10 cellular contexts compared by ENCODE assay signal in the genomic region with DNA sequence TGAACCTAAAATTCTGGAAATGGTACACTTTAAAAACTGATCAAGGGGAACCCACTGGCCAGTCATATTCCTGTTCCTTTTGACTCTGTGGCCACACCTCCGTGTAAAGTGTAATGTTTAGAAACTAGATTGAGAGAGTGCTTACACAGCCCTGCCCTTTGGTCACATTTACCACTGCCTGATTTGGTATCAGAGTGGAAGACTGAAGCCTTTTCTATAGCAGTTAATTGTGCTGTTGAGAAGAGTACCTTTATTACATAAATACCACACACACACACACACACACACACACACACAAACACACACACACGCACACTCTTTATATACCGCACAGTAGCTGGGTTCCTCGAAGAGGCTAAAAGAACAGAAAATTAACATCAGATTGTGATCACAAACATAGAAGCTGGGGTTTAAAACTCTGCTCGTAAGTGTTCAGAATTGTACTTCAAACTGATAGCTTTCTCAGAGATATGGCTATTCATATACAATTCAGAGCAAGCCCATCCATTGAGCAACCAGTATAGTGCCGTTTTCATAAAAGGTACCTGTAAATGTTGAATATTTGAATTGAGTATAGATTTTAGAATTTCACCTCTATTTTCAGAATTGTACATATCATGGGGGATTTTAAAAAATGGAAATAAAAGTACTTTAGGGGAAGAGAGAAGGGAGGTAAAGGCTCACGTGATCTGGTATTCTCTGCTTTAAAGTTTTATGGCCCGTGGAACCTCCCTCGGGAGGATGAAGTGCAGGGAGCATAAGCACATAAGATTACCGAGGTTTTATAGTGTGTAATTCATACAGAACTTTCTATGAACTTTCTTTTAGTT. TPM values are rescaled to one million over a fixed set of nuclear protein-coding genes. Genes with fewer than 3 reads are reported as not detected.
DNase-seq lines count a peak whose midpoint lies in the region; ATAC-seq and TF ChIP-seq lines count a peak whose summit lies in the region.
"Had no signal": no experiment of that assay in that cellular context is flagged by ENCODE, and none has a peak within 500 bp of the region (broad histone marks: within the 10 kb centered on the region; RNA-seq: fewer than 3 reads in every experiment).

No MANE protein-coding gene starts in this region.

- H3F3A ChIP-seq in GM23338 (replicated peaks; ENCODE audit: low read depth): no peaks in the 10 kb centered on the region

- ATAC-seq in GM21515 (IDR thresholded peaks at IDR 0.05; ENCODE audit: unreplicated experiment) (peak; percentile 73), lower lobe of right lung (peak; percentile 71 to 89), GM23338 (no peak)
- no peak for ATAC-seq in activated CD8-positive, alpha-beta memory T cell treated with anti-CD3 and anti-CD28 coated beads, Interleukin-2, amount 10 ng/mL, durations not matched to agents 7 days and 5 days

- H3K4me3 Mint-ChIP-seq in activated CD8-positive, alpha-beta memory T cell treated with anti-CD3 and anti-CD28 coated beads, Interleukin-2, amount 10 ng/mL, durations not matched to agents 7 days and 5 days: no peak overlapping the region
- no peak overlapping the region for H3K4me3 Mint-ChIP-seq in GM23338
- H3K4me3 Mint-ChIP-seq: neural crest cell had no signal

- TF ChIP-seq CTCF in GM10266 (IDR thresholded peaks at IDR 0.05; ENCODE audit: control insufficient read depth, insufficient read depth, low read depth, missing control alignments) (no peak), lower lobe of right lung (IDR thresholded peaks at IDR 0.05) (no peak), GM23338 (conservative IDR thresholded peaks at IDR 0.05; ENCODE audit: low read depth in 2 of 2) (no peak)

- H3K27me3 Mint-ChIP-seq in activated CD8-positive, alpha-beta memory T cell treated with anti-CD3 and anti-CD28 coated beads, Interleukin-2, amount 10 ng/mL, durations not matched to agents 7 days and 5 days: no peaks in the 10 kb centered on the region
- no peaks in the 10 kb centered on the region for H3K27me3 Mint-ChIP-seq in GM23338 (ENCODE audit: insufficient read depth, low read depth, poor library complexity)

- H3K4me3 ChIP-seq in lower lobe of right lung: no peak overlapping the region
- H3K4me3 ChIP-seq in GM23338: no peak overlapping the region

- no peaks in the 10 kb centered on the region for H3K9me3 ChIP-seq in lower lobe of right lung

- no peaks in the 10 kb centered on the region for H3K9me2 ChIP-seq in GM23338 (ENCODE audit: insufficient read depth)

- H3K27ac ChIP-seq in lower lobe of right lung (no peak overlapping the region), GM23338 (ENCODE audit: low read depth) (no peak overlapping the region)
- H3K27ac ChIP-seq: WERI-Rb-1 had no signal

- no peak overlapping the region for H3K27ac Mint-ChIP-seq in activated CD8-positive, alpha-beta memory T cell treated with anti-CD3 and anti-CD28 coated beads, Interleukin-2, amount 10 ng/mL, durations not matched to agents 7 days and 5 days
- H3K27ac Mint-ChIP-seq in GM23338: no peak overlapping the region

- H3K27me3 ChIP-seq in lower lobe of right lung (ENCODE audit: low read depth) (no peaks in the 10 kb centered on the region), GM23338 (ENCODE audit: insufficient read depth) (no peaks in the 10 kb centered on the region)

- DNase-seq in GM10266 (ENCODE audit: extremely low spot score): peak; percentile 35
- peak; percentile 11 for DNase-seq in NCI-H128 (lab: John Stamatoyannopoulos, UW; ENCODE audit: unreplicated experiment)
- no peak for DNase-seq in lower lobe of right lung
- no peak for DNase-seq in activated CD8-positive, alpha-beta memory T cell treated with anti-CD3 and anti-CD28 coated beads, Interleukin-2, amount 10 ng/mL, durations not matched to agents 7 days and 5 days
- DNase-seq in GM23338 (ENCODE audit: low spot score): no peak
- no peak for DNase-seq in NCI-H2196 treated with DMSO at 0.1 percent for 48 hours (lab: John Stamatoyannopoulos, UW; ENCODE audit: unreplicated experiment)
- DNase-seq in HUDEP-2 (lab: John Stamatoyannopoulos, UW; ENCODE audit: unreplicated experiment in 76 of 76): no peak
- DNase-seq: WERI-Rb-1 had no signal

- CTCF ChIA-PET in activated CD8-positive, alpha-beta memory T cell treated with anti-CD3 and anti-CD28 coated beads, Interleukin-2, amount 10 ng/mL, durations not matched to agents 7 days and 5 days (lab: Charles Lee): no interaction called here

- peaks cover 3% of the 10 kb centered on the region; the same call in 1 of the 2 replicates for H4K20me1 ChIP-seq in GM23338 (replicated peaks; ENCODE audit: insufficient read depth)

- H3K4me1 ChIP-seq in lower lobe of right lung (peaks cover 28% of the 10 kb centered on the region), GM23338 (ENCODE audit: insufficient read depth) (peaks cover 5% of the 10 kb centered on the region; the same call in 1 of the 2 replicates)

- peaks cover 3% of the 10 kb centered on the region for H3K36me3 Mint-ChIP-seq in activated CD8-positive, alpha-beta memory T cell treated with anti-CD3 and anti-CD28 coated beads, Interleukin-2, amount 10 ng/mL, durations not matched to agents 7 days and 5 days
- no peaks in the 10 kb centered on the region for H3K36me3 Mint-ChIP-seq in GM23338 (ENCODE audit: low read depth)

- peaks cover 86% of the 10 kb centered on the region for H3K79me2 ChIP-seq in GM23338 (replicated peaks; ENCODE audit: insufficient read depth)

- H2AFZ ChIP-seq in GM23338: no peak overlapping the region

- peaks cover 21% of the 10 kb centered on the region for H3K4me1 Mint-ChIP-seq in activated CD8-positive, alpha-beta memory T cell treated with anti-CD3 and anti-CD28 coated beads, Interleukin-2, amount 10 ng/mL, durations not matched to agents 7 days and 5 days
- H3K4me1 Mint-ChIP-seq in GM23338: peaks cover 21% of the 10 kb centered on the region; the same call in 2 of the 3 replicates

- H3K36me3 ChIP-seq in lower lobe of right lung: no peaks in the 10 kb centered on the region
- no peaks in the 10 kb centered on the region for H3K36me3 ChIP-seq in GM23338 (ENCODE audit: insufficient read depth)

- H3K4me2 ChIP-seq in GM23338: no peak overlapping the region

- H3K9me3 Mint-ChIP-seq in activated CD8-positive, alpha-beta memory T cell treated with anti-CD3 and anti-CD28 coated beads, Interleukin-2, amount 10 ng/mL, durations not matched to agents 7 days and 5 days (ENCODE audit: low read depth): no peaks in the 10 kb centered on the region
- no peaks in the 10 kb centered on the region for H3K9me3 Mint-ChIP-seq in GM23338
- H3K9me3 Mint-ChIP-seq: neural crest cell had no signal

- intact Hi-C loops in lower lobe of right lung (cut with DNase I): no loop called here

TF ChIP-seq in GM23338, 12 proteins besides CTCF, POLR2A, EP300 and RAD21 (continues in another document):
- TF ChIP-seq STAT1 (IDR thresholded peaks at IDR 0.05; ENCODE audit: unreplicated experiment): no peak
- TF ChIP-seq ZNF331 (CRISPR knock-in tag; IDR thresholded peaks at IDR 0.05; ENCODE audit: low read depth): no peak
- TF ChIP-seq, protein P1, sequence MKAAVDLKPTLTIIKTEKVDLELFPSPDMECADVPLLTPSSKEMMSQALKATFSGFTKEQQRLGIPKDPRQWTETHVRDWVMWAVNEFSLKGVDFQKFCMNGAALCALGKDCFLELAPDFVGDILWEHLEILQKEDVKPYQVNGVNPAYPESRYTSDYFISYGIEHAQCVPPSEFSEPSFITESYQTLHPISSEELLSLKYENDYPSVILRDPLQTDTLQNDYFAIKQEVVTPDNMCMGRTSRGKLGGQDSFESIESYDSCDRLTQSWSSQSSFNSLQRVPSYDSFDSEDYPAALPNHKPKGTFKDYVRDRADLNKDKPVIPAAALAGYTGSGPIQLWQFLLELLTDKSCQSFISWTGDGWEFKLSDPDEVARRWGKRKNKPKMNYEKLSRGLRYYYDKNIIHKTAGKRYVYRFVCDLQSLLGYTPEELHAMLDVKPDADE (IDR thresholded peaks at IDR 0.05): no peak
- no peak for TF ChIP-seq NANOG (IDR thresholded peaks at IDR 0.05; ENCODE audit: borderline replicate concordance)

RNA-seq across cellular contexts. Expression of a gene that starts 37.5 kb away (rescaled TPM):
- 47.9 TPM for total RNA-seq in lower lobe of right lung
- 10 to 100 TPM; 42.8 to 43.2 TPM for total RNA-seq in activated CD8-positive, alpha-beta memory T cell treated with anti-CD3 and anti-CD28 coated beads, Interleukin-2, amount 10 ng/mL, durations not matched to agents 7 days and 5 days
- 115 and 119 TPM in 2 replicates for total RNA-seq in GM23338 (2014; rRNA removed; shearing (Covaris generic))
- 519 and 580 TPM in 2 replicates for polyA plus RNA-seq in GM23338 (2016; fragmentation: Nextera tagmentation; extraction: Ambion mirVana)

Comparison
In these comparisons a context has a peak if more than half of its experiments do, and no peak if none do; other contexts are left out.
1. DNase-seq: peak in GM10266 (single experiment) and NCI-H128 (single experiment); none in lower lobe of right lung (single experiment), activated CD8-positive, alpha-beta memory T cell treated with anti-CD3 and anti-CD28 coated beads, Interleukin-2, amount 10 ng/mL, durations not matched to agents 7 days and 5 days (single experiment), GM23338 (single experiment), NCI-H2196 treated with DMSO at 0.1 percent for 48 hours (single experiment) and HUDEP-2 (0 of 76).
2. ATAC-seq: peak in GM21515 (single experiment) and lower lobe of right lung (2 of 2); none in activated CD8-positive, alpha-beta memory T cell treated with anti-CD3 and anti-CD28 coated beads, Interleukin-2, amount 10 ng/mL, durations not matched to agents 7 days and 5 days (single experiment) and GM23338 (single experiment).